In the genomic region with DNA sequence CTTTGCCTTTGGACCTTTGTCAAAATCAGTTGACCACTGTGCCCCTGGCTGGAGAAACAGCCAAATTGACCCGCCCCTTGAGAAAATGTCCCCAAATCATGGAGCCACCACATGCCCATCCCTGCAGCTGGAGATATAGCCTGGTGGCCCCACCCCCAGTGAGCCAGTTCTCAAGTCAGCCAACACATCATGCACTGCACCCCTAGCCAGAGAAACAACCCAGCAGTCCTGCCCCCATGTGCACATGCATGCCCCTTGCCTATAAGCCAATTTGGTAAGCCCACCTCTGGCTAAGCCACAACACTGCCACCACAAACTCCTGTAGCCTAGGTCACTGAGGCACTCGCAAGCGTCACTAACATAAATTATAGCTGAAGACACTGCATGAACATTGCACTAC, we compare ENCODE assay signal across 38 cellular contexts.
"Had no signal": no experiment of that assay in that cellular context is flagged by ENCODE, and none has a peak within 500 bp of the region (broad histone marks: within the 10 kb centered on the region; RNA-seq: fewer than 3 reads in every experiment).

No MANE protein-coding gene starts in this region.

- H3K4me1 ChIP-seq: adrenal gland, ascending aorta, breast epithelium had no signal

- ATAC-seq: activated naive CD4-positive, alpha-beta T cell treated with anti-CD3 and anti-CD28 coated beads, Interleukin-2, amount 50 U/mL, for 72 hours; activated naive CD8-positive, alpha-beta T cell treated with anti-CD3 and anti-CD28 coated beads, Interleukin-2, amount 50 U/mL, for 24 hours; activated T-cell treated with anti-CD3 and anti-CD28 coated beads, Interleukin-2, amount 50 U/mL, for 4 hours; activated T-cell treated with anti-CD3 and anti-CD28 coated beads, Interleukin-2, amount 50 U/mL, for 72 hours; activated T-helper 17 cell treated with anti-CD3 and anti-CD28 coated beads, Interleukin-2, amount 50 U/mL, for 72 hours; body of pancreas had no signal

- H3K4me1 Mint-ChIP-seq: activated naive CD4-positive, alpha-beta T cell treated with anti-CD3 and anti-CD28 coated beads, Interleukin-2, amount 10 ng/mL, durations not matched to agents 7 days and 5 days; activated naive CD4-positive, alpha-beta T cell treated with anti-CD3 and anti-CD28 coated beads, Interleukin-2, amount 50 U/mL, for 24 hours; activated naive CD8-positive, alpha-beta T cell treated with anti-CD3 and anti-CD28 coated beads for 36 hours; activated naive CD8-positive, alpha-beta T cell treated with anti-CD3 and anti-CD28 coated beads, Interleukin-2, amount 10 ng/mL, durations not matched to agents 7 days and 5 days; activated naive CD8-positive, alpha-beta T cell treated with anti-CD3 and anti-CD28 coated beads, Interleukin-2, amount 50 U/mL, for 24 hours; activated T-helper 17 cell treated with anti-CD3 and anti-CD28 coated beads, Interleukin-2, amount 50 U/mL, for 72 hours; brain; central memory CD8-positive, alpha-beta T cell had no signal

- DNase-seq: activated effector memory CD4-positive, alpha-beta T cell treated with anti-CD3 and anti-CD28 coated beads, Interleukin-2, amount 50 U/mL, for 16 hours; activated effector memory CD4-positive, alpha-beta T cell treated with Interleukin-2 at 50 U/mL for 16 hours; activated gamma-delta T cell; activated gamma-delta T cell treated with Interleukin-2 at 50 U/mL for 16 hours; activated naive CD4-positive, alpha-beta T cell; activated naive CD4-positive, alpha-beta T cell treated with anti-CD3 and anti-CD28 coated beads for 36 hours; activated naive CD4-positive, alpha-beta T cell treated with anti-CD3 and anti-CD28 coated beads, Interleukin-2, amount 10 ng/mL, durations not matched to agents 7 days and 5 days; activated naive CD4-positive, alpha-beta T cell treated with anti-CD3 and anti-CD28 coated beads, Interleukin-2, amount 50 U/mL, for 16 hours; activated naive CD4-positive, alpha-beta T cell treated with Interleukin-2 at 50 U/mL for 16 hours; activated naive CD8-positive, alpha-beta T cell treated with anti-CD3 and anti-CD28 coated beads for 36 hours; activated naive CD8-positive, alpha-beta T cell treated with anti-CD3 and anti-CD28 coated beads, Interleukin-2, amount 10 ng/mL, durations not matched to agents 7 days and 5 days; activated naive CD8-positive, alpha-beta T cell treated with anti-CD3 and anti-CD28 coated beads, Interleukin-2, amount 50 U/mL, for 24 hours; activated T-cell treated with anti-CD3 and anti-CD28 coated beads, Interleukin-2, amount 50 U/mL, for 1 hour; activated T-cell treated with anti-CD3 and anti-CD28 coated beads, Interleukin-2, amount 50 U/mL, for 24 hours; activated T-cell treated with anti-CD3 and anti-CD28 coated beads, Interleukin-2, amount 50 U/mL, for 4 hours; activated T-cell treated with anti-CD3 and anti-CD28 coated beads, Interleukin-2, amount 50 U/mL, for 48 hours; activated T-cell treated with anti-CD3 and anti-CD28 coated beads, Interleukin-2, amount 50 U/mL, for 72 hours; adrenal gland; amniotic stem cell; amygdala; anterior cingulate cortex; aorta; body of pancreas; brain microvascular endothelial cell; caudate nucleus; central memory CD4-positive, alpha-beta T cell; cerebellar nuclear complex had no signal

- H3K36me3 ChIP-seq: adrenal gland, ascending aorta, brain microvascular endothelial cell, breast epithelium, cardiac muscle cell had no signal

- H3K9me3 ChIP-seq: body of pancreas had no signal

- H3K27me3 ChIP-seq: adrenal gland, ascending aorta, body of pancreas, brain microvascular endothelial cell, breast epithelium, cardiac muscle cell had no signal

- H3K27ac ChIP-seq: adrenal gland, ascending aorta, body of pancreas, brain microvascular endothelial cell, breast epithelium, cardiac muscle cell had no signal

- H3K4me3 Mint-ChIP-seq: activated naive CD4-positive, alpha-beta T cell treated with anti-CD3 and anti-CD28 coated beads for 36 hours; activated naive CD4-positive, alpha-beta T cell treated with anti-CD3 and anti-CD28 coated beads, Interleukin-2, amount 10 ng/mL, durations not matched to agents 7 days and 5 days; activated naive CD4-positive, alpha-beta T cell treated with anti-CD3 and anti-CD28 coated beads, Interleukin-2, amount 50 U/mL, for 24 hours; activated naive CD8-positive, alpha-beta T cell; activated naive CD8-positive, alpha-beta T cell treated with anti-CD3 and anti-CD28 coated beads for 36 hours; activated naive CD8-positive, alpha-beta T cell treated with anti-CD3 and anti-CD28 coated beads, Interleukin-2, amount 10 ng/mL, durations not matched to agents 7 days and 5 days; activated naive CD8-positive, alpha-beta T cell treated with anti-CD3 and anti-CD28 coated beads, Interleukin-2, amount 50 U/mL, for 24 hours; activated T-cell treated with anti-CD3 and anti-CD28 coated beads, Interleukin-2, amount 50 U/mL, for 24 hours; activated T-cell treated with anti-CD3 and anti-CD28 coated beads, Interleukin-2, amount 50 U/mL, for 4 hours; activated T-cell treated with anti-CD3 and anti-CD28 coated beads, Interleukin-2, amount 50 U/mL, for 72 hours; activated T-helper 1 cell treated with anti-CD3 and anti-CD28 coated beads, Interleukin-12 subunit alpha, Interleukin-12 subunit beta, Interleukin-2, Interleukin-4 antibody, amounts not matched to agents 30 ng/mL and 10 ng/mL and 1 ng/mL, durations not matched to agents 14 hours and 24 hours and 36 hours; activated T-helper 17 cell treated with anti-CD3 and anti-CD28 coated beads, Interleukin-2, amount 50 U/mL, for 72 hours; brain; central memory CD8-positive, alpha-beta T cell had no signal

- H3K27ac Mint-ChIP-seq: activated naive CD4-positive, alpha-beta T cell treated with anti-CD3 and anti-CD28 coated beads for 36 hours; activated naive CD4-positive, alpha-beta T cell treated with anti-CD3 and anti-CD28 coated beads, Interleukin-2, amount 10 ng/mL, durations not matched to agents 7 days and 5 days; activated naive CD4-positive, alpha-beta T cell treated with anti-CD3 and anti-CD28 coated beads, Interleukin-2, amount 50 U/mL, for 24 hours; activated naive CD4-positive, alpha-beta T cell treated with anti-CD3 and anti-CD28 coated beads, Interleukin-2, amount 50 U/mL, for 72 hours; activated naive CD8-positive, alpha-beta T cell; activated naive CD8-positive, alpha-beta T cell treated with anti-CD3 and anti-CD28 coated beads for 36 hours; activated naive CD8-positive, alpha-beta T cell treated with anti-CD3 and anti-CD28 coated beads, Interleukin-2, amount 10 ng/mL, durations not matched to agents 7 days and 5 days; activated naive CD8-positive, alpha-beta T cell treated with anti-CD3 and anti-CD28 coated beads, Interleukin-2, amount 50 U/mL, for 24 hours; activated T-cell treated with anti-CD3 and anti-CD28 coated beads, Interleukin-2, amount 50 U/mL, for 24 hours; activated T-cell treated with anti-CD3 and anti-CD28 coated beads, Interleukin-2, amount 50 U/mL, for 72 hours; activated T-helper 1 cell treated with anti-CD3 and anti-CD28 coated beads, Interleukin-12 subunit alpha, Interleukin-12 subunit beta, Interleukin-2, Interleukin-4 antibody, amounts not matched to agents 30 ng/mL and 10 ng/mL and 1 ng/mL, durations not matched to agents 14 hours and 24 hours and 36 hours; activated T-helper 17 cell treated with anti-CD3 and anti-CD28 coated beads, Interleukin-2, amount 50 U/mL, for 72 hours; activated T-helper 2 cell treated with anti-CD3 and anti-CD28 coated beads, Interferon-gamma antibody, Interleukin-2, Interleukin-4, amounts not matched to agents 10 μg/mL and 5 μg/mL and 100 μg/mL, durations not matched to agents 14 hours and 24 hours and 36 hours; brain had no signal

- H3K4me3 ChIP-seq: adrenal gland, ascending aorta, body of pancreas, breast epithelium, cardiac muscle cell had no signal

- H3K36me3 Mint-ChIP-seq: activated naive CD4-positive, alpha-beta T cell treated with anti-CD3 and anti-CD28 coated beads, Interleukin-2, amount 10 ng/mL, durations not matched to agents 7 days and 5 days; activated naive CD8-positive, alpha-beta T cell; activated naive CD8-positive, alpha-beta T cell treated with anti-CD3 and anti-CD28 coated beads, Interleukin-2, amount 10 ng/mL, durations not matched to agents 7 days and 5 days had no signal
